ENCODE assay signal across 1 cellular context in the genomic region with DNA sequence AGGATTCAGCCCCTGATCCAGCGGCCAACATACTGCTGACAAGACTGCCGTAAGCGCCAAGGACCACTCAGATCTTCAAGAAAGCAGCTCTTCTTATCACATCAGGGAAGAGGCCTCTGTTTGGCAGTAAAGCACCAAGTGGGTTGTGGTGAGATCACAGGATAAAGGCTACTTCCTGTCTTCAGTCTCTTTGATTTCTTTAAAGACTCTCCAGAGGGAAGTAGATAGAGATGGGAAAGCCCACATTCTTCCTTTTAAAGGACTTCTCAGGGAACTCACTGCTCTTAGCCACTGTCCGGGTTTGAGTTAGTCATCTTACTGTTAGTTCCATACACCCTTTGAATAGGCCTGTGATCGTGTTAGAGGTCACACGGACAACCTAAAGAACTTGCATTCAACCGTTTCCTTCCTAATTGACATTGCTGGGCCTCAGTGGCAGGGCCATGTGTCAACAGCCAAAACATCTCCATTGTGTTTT.
TF ChIP-seq lines count a peak whose summit lies in the region.

No MANE protein-coding gene starts in this region.

TF ChIP-seq in HepG2, 621 proteins besides CTCF, POLR2A, EP300 and RAD21:
- TF ChIP-seq, protein P1, sequence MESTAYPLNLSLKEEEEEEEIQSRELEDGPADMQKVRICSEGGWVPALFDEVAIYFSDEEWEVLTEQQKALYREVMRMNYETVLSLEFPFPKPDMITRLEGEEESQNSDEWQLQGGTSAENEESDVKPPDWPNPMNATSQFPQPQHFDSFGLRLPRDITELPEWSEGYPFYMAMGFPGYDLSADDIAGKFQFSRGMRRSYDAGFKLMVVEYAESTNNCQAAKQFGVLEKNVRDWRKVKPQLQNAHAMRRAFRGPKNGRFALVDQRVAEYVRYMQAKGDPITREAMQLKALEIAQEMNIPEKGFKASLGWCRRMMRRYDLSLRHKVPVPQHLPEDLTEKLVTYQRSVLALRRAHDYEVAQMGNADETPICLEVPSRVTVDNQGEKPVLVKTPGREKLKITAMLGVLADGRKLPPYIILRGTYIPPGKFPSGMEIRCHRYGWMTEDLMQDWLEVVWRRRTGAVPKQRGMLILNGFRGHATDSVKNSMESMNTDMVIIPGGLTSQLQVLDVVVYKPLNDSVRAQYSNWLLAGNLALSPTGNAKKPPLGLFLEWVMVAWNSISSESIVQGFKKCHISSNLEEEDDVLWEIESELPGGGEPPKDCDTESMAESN (CRISPR knock-in tag; conservative IDR thresholded peaks at IDR 0.05): no peak
- TF ChIP-seq GTF2F1 (IDR thresholded peaks at IDR 0.05; ENCODE audit: low read length) (no peak), ZNF781 (CRISPR knock-in tag; IDR thresholded peaks at IDR 0.05; ENCODE audit: borderline replicate concordance, not compliant biosample characterization) (no peak), DNMT3B (CRISPR knock-in tag; conservative IDR thresholded peaks at IDR 0.05) (no peak), NAIF1 (CRISPR knock-in tag; IDR thresholded peaks at IDR 0.05; ENCODE audit: borderline replicate concordance) (no peak), NCOA5 (CRISPR knock-in tag; IDR thresholded peaks at IDR 0.05) (no peak), REXO4 (CRISPR knock-in tag; IDR thresholded peaks at IDR 0.05; ENCODE audit: borderline replicate concordance) (no peak), ZFP41 (CRISPR knock-in tag; IDR thresholded peaks at IDR 0.05; ENCODE audit: borderline replicate concordance) (no peak), RFX5 (IDR thresholded peaks at IDR 0.05; ENCODE audit: low read depth, low read length) (no peak), HNRNPK (IDR thresholded peaks at IDR 0.05; ENCODE audit: low read depth, low read length, poor library complexity, severe bottlenecking) (no peak)
- TF ChIP-seq, protein P2, sequence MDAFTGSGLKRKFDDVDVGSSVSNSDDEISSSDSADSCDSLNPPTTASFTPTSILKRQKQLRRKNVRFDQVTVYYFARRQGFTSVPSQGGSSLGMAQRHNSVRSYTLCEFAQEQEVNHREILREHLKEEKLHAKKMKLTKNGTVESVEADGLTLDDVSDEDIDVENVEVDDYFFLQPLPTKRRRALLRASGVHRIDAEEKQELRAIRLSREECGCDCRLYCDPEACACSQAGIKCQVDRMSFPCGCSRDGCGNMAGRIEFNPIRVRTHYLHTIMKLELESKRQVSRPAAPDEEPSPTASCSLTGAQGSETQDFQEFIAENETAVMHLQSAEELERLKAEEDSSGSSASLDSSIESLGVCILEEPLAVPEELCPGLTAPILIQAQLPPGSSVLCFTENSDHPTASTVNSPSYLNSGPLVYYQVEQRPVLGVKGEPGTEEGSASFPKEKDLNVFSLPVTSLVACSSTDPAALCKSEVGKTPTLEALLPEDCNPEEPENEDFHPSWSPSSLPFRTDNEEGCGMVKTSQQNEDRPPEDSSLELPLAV (CRISPR knock-in tag; conservative IDR thresholded peaks at IDR 0.05; ENCODE audit: low read depth): no peak
TF ChIP-seq in HepG2: peak in this region for 0.
